1 cellular context compared by ENCODE assay signal in genomic region chr12:69585189-69586062, GRCh38.
TF ChIP-seq lines count a peak whose summit lies in the region.

TSS of gene CCT2 (plus strand) at chr12:69585459. CDS start at chr12:69585522, 63 bp downstream.

TF ChIP-seq in HepG2, 621 proteins besides CTCF, POLR2A, EP300 and RAD21 (continued from another document and continues in another):
- TF ChIP-seq, protein P1, sequence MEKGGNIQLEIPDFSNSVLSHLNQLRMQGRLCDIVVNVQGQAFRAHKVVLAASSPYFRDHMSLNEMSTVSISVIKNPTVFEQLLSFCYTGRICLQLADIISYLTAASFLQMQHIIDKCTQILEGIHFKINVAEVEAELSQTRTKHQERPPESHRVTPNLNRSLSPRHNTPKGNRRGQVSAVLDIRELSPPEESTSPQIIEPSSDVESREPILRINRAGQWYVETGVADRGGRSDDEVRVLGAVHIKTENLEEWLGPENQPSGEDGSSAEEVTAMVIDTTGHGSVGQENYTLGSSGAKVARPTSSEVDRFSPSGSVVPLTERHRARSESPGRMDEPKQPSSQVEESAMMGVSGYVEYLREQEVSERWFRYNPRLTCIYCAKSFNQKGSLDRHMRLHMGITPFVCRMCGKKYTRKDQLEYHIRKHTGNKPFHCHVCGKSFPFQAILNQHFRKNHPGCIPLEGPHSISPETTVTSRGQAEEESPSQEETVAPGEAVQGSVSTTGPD (CRISPR knock-in tag; IDR thresholded peaks at IDR 0.05): no peak
- TF ChIP-seq ZNF766 (CRISPR knock-in tag; IDR thresholded peaks at IDR 0.05; ENCODE audit: borderline replicate concordance) (peak; percentile 68; the same call in 1 of the 2 replicates), PITX1 (CRISPR knock-in tag; IDR thresholded peaks at IDR 0.05) (0 out of 2 replicates have a peak, but pooled peaks have one; percentile 67), PHF5A (CRISPR knock-in tag; IDR thresholded peaks at IDR 0.05; ENCODE audit: low read depth, unreplicated experiment) (peak; percentile 64), PHF8 (CRISPR knock-in tag; IDR thresholded peaks at IDR 0.05) (peak; percentile 100), ZNF891 (CRISPR knock-in tag; IDR thresholded peaks at IDR 0.05) (peak; percentile 97), NFE2L2 (IDR thresholded peaks at IDR 0.05; ENCODE audit: low read length) (no peak), MTF1 (CRISPR knock-in tag; IDR thresholded peaks at IDR 0.05) (peak; percentile 67; the same call in 1 of the 2 replicates), IRX3 (CRISPR knock-in tag; IDR thresholded peaks at IDR 0.05; ENCODE audit: borderline replicate concordance, low read depth) (0 out of 2 replicates have a peak, but pooled peaks have one; percentile 73), RFX1 (IDR thresholded peaks at IDR 0.05) (peak; percentile 60; the same call in 1 of the 2 replicates), ZNF674 (CRISPR knock-in tag; IDR thresholded peaks at IDR 0.05; ENCODE audit: low read depth) (0 out of 2 replicates have a peak, but pooled peaks have one; percentile 84), SNRNP70 (IDR thresholded peaks at IDR 0.05; ENCODE audit: low read depth, low read length) (no peak), ZNF501 (CRISPR knock-in tag; IDR thresholded peaks at IDR 0.05) (peak; percentile 97), FOXM1 (CRISPR knock-in tag; IDR thresholded peaks at IDR 0.05) (peak; percentile 54; the same call in 1 of the 2 replicates), ZNF496 (CRISPR knock-in tag; IDR thresholded peaks at IDR 0.05; ENCODE audit: insufficient replicate concordance) (no peak), THAP7 (CRISPR knock-in tag; IDR thresholded peaks at IDR 0.05) (0 out of 2 replicates have a peak, but pooled peaks have one; percentile 67), ZNF180 (CRISPR knock-in tag; IDR thresholded peaks at IDR 0.05; ENCODE audit: borderline replicate concordance, low read depth) (no peak; the same call in 1 of the 2 replicates), KDM6A (CRISPR knock-in tag; IDR thresholded peaks at IDR 0.05; ENCODE audit: low read depth) (no peak), JUNB (CRISPR knock-in tag; IDR thresholded peaks at IDR 0.05; ENCODE audit: borderline replicate concordance) (no peak), ZNF24 (IDR thresholded peaks at IDR 0.05) (0 out of 2 replicates have a peak, but pooled peaks have one; percentile 27), ZBTB7A (CRISPR knock-in tag; IDR thresholded peaks at IDR 0.05) (peak; percentile 86), SOX13 (IDR thresholded peaks at IDR 0.05) (no peak), SOX13 (CRISPR knock-in tag; conservative IDR thresholded peaks at IDR 0.05 in 1 of 2, IDR thresholded peaks at IDR 0.05 in 1 of 2) (peak in 1 of 2 experiments; percentile 37; a peak in 1 of 4 replicates), ZIK1 (CRISPR knock-in tag; IDR thresholded peaks at IDR 0.05; ENCODE audit: borderline replicate concordance, low read depth) (peak; percentile 92), CEBPG (CRISPR knock-in tag; IDR thresholded peaks at IDR 0.05) (0 out of 2 replicates have a peak, but pooled peaks have one; percentile 4), RARA (CRISPR knock-in tag; IDR thresholded peaks at IDR 0.05) (peak; percentile 42; the same call in 1 of the 2 replicates), KLF12 (CRISPR knock-in tag; IDR thresholded peaks at IDR 0.05; ENCODE audit: borderline replicate concordance) (peak; percentile 73; the same call in 1 of the 2 replicates), NCOA1 (CRISPR knock-in tag; IDR thresholded peaks at IDR 0.05) (peak; percentile 54; the same call in 1 of the 2 replicates), ZSCAN22 (CRISPR knock-in tag; IDR thresholded peaks at IDR 0.05) (no peak; the same call in 1 of the 2 replicates), RNF2 (conservative IDR thresholded peaks at IDR 0.05; ENCODE audit: low read depth) (peak; percentile 94), IRF1 (CRISPR knock-in tag; IDR thresholded peaks at IDR 0.05; ENCODE audit: low read depth) (no peak), NFKBIZ (CRISPR knock-in tag; IDR thresholded peaks at IDR 0.05) (peak; percentile 88; the same call in 1 of the 2 replicates), ZNF646 (CRISPR knock-in tag; IDR thresholded peaks at IDR 0.05) (no peak), ZBTB25 (CRISPR knock-in tag; IDR thresholded peaks at IDR 0.05) (peak; percentile 87; the same call in 1 of the 2 replicates), U2AF1 (optimal IDR thresholded peaks at IDR 0.05; ENCODE audit: low read depth, low read length) (no peak), ZSCAN21 (CRISPR knock-in tag; IDR thresholded peaks at IDR 0.05; ENCODE audit: borderline replicate concordance) (peak; percentile 65; the same call in 1 of the 2 replicates), PAX8 (CRISPR knock-in tag; IDR thresholded peaks at IDR 0.05; ENCODE audit: borderline replicate concordance) (no peak), CHD2 (IDR thresholded peaks at IDR 0.05; ENCODE audit: low read depth, low read length) (no peak), BHLHE40 (IDR thresholded peaks at IDR 0.05; ENCODE audit: low read length) (0 out of 2 replicates have a peak, but pooled peaks have one; percentile 17)
- TF ChIP-seq, protein P2, sequence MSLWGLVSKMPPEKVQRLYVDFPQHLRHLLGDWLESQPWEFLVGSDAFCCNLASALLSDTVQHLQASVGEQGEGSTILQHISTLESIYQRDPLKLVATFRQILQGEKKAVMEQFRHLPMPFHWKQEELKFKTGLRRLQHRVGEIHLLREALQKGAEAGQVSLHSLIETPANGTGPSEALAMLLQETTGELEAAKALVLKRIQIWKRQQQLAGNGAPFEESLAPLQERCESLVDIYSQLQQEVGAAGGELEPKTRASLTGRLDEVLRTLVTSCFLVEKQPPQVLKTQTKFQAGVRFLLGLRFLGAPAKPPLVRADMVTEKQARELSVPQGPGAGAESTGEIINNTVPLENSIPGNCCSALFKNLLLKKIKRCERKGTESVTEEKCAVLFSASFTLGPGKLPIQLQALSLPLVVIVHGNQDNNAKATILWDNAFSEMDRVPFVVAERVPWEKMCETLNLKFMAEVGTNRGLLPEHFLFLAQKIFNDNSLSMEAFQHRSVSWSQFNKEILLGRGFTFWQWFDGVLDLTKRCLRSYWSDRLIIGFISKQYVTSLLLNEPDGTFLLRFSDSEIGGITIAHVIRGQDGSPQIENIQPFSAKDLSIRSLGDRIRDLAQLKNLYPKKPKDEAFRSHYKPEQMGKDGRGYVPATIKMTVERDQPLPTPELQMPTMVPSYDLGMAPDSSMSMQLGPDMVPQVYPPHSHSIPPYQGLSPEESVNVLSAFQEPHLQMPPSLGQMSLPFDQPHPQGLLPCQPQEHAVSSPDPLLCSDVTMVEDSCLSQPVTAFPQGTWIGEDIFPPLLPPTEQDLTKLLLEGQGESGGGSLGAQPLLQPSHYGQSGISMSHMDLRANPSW (CRISPR knock-in tag; IDR thresholded peaks at IDR 0.05; ENCODE audit: borderline replicate concordance): no peak
- TF ChIP-seq, protein P3, sequence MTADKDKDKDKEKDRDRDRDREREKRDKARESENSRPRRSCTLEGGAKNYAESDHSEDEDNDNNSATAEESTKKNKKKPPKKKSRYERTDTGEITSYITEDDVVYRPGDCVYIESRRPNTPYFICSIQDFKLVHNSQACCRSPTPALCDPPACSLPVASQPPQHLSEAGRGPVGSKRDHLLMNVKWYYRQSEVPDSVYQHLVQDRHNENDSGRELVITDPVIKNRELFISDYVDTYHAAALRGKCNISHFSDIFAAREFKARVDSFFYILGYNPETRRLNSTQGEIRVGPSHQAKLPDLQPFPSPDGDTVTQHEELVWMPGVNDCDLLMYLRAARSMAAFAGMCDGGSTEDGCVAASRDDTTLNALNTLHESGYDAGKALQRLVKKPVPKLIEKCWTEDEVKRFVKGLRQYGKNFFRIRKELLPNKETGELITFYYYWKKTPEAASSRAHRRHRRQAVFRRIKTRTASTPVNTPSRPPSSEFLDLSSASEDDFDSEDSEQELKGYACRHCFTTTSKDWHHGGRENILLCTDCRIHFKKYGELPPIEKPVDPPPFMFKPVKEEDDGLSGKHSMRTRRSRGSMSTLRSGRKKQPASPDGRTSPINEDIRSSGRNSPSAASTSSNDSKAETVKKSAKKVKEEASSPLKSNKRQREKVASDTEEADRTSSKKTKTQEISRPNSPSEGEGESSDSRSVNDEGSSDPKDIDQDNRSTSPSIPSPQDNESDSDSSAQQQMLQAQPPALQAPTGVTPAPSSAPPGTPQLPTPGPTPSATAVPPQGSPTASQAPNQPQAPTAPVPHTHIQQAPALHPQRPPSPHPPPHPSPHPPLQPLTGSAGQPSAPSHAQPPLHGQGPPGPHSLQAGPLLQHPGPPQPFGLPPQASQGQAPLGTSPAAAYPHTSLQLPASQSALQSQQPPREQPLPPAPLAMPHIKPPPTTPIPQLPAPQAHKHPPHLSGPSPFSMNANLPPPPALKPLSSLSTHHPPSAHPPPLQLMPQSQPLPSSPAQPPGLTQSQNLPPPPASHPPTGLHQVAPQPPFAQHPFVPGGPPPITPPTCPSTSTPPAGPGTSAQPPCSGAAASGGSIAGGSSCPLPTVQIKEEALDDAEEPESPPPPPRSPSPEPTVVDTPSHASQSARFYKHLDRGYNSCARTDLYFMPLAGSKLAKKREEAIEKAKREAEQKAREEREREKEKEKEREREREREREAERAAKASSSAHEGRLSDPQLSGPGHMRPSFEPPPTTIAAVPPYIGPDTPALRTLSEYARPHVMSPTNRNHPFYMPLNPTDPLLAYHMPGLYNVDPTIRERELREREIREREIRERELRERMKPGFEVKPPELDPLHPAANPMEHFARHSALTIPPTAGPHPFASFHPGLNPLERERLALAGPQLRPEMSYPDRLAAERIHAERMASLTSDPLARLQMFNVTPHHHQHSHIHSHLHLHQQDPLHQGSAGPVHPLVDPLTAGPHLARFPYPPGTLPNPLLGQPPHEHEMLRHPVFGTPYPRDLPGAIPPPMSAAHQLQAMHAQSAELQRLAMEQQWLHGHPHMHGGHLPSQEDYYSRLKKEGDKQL (CRISPR knock-in tag; IDR thresholded peaks at IDR 0.05; ENCODE audit: low read depth): no peak; the same call in 1 of the 2 replicates
- TF ChIP-seq, protein P4, sequence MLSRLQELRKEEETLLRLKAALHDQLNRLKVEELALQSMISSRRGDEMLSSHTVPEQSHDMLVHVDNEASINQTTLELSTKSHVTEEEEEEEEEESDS (CRISPR knock-in tag; IDR thresholded peaks at IDR 0.05; ENCODE audit: borderline replicate concordance): no peak
